Comparison of ENCODE assay signal across 1 cellular context in the genomic region with DNA sequence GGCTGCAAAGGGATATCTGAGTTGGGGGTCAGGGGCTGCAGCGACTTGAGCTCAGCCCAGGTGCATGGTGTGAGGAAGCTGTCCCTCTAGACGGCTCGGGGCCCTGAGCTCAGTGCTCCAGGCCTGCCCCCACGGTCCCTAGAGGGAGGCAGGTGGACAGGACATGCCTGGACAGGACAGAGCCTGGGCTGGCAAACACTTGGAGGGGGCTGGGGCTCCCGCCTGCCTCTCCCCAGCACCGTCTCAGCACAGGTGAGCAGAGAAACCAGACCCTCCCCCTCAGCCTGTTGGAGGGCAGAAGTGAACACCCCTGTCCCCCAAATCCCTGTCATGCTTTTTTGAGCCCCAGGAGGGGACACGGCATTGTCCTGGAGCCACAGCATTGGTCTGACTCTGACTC.
TF ChIP-seq lines count a peak whose summit lies in the region.

No MANE protein-coding gene starts in this region.

TF ChIP-seq in HepG2, 621 proteins besides CTCF, POLR2A, EP300 and RAD21:
- TF ChIP-seq GABPA (IDR thresholded peaks at IDR 0.05; ENCODE audit: low read depth, low read length) (0 out of 2 replicates have a peak, but pooled peaks have one; percentile 5), GABPA (CRISPR knock-in tag; IDR thresholded peaks at IDR 0.05; ENCODE audit: low read depth) (no peak), PTBP1 (IDR thresholded peaks at IDR 0.05; ENCODE audit: low read depth, low read length, poor library complexity, severe bottlenecking) (no peak), ZNF687 (CRISPR knock-in tag; IDR thresholded peaks at IDR 0.05) (peak; percentile 38; the same call in 1 of the 2 replicates)
